10 cellular contexts compared by ENCODE assay signal in the genomic region with DNA sequence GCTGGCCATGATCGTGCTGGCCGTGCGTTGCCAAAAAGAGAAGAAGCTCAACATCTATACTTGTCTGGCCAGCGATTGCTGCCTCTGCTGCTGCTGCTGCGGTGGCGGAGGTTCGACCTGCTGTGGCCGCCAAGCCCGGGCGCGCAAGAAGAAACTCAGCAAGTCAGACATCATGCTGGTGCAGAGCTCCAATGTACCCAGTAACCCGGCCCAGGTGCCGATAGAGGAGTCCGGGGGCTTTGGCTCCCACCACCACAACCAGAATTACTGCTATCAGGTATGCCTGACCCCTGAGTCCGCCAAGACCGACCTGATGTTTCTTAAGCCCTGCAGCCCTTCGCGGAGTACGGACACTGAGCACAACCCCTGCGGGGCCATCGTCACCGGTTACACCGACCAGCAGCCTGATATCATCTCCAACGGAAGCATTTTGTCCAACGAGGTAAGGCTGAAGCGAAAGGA. TPM values are rescaled to one million over a fixed set of nuclear protein-coding genes. Genes with fewer than 3 reads are reported as not detected.
DNase-seq lines count a peak whose midpoint lies in the region; ATAC-seq and TF ChIP-seq lines count a peak whose summit lies in the region.
"Had no signal": no experiment of that assay in that cellular context is flagged by ENCODE, and none has a peak within 500 bp of the region (broad histone marks: within the 10 kb centered on the region; RNA-seq: fewer than 3 reads in every experiment).

No MANE protein-coding gene starts in this region.

- no peaks in the 10 kb centered on the region for H3K9me3 Mint-ChIP-seq in activated T-helper 1 cell treated with anti-CD3 and anti-CD28 coated beads, Interleukin-12 subunit alpha, Interleukin-12 subunit beta, Interleukin-2, Interleukin-4 antibody, amounts not matched to agents 30 ng/mL and 10 ng/mL and 1 ng/mL, durations not matched to agents 14 hours and 24 hours and 36 hours
- H3K9me3 Mint-ChIP-seq: dendritic cell treated with granulocyte-macrophage colony-stimulating factor and Interleukin-4, amounts not matched to agents 40 ng/mL and 50 ng/mL, for 4 days had no signal

- no peaks in the 10 kb centered on the region for H4K20me1 ChIP-seq in hepatocyte (ENCODE audit: insufficient read depth, poor library complexity, severe bottlenecking)

- peaks cover 41% of the 10 kb centered on the region for H3K27me3 Mint-ChIP-seq in activated T-helper 1 cell treated with anti-CD3 and anti-CD28 coated beads, Interleukin-12 subunit alpha, Interleukin-12 subunit beta, Interleukin-2, Interleukin-4 antibody, amounts not matched to agents 30 ng/mL and 10 ng/mL and 1 ng/mL, durations not matched to agents 14 hours and 24 hours and 36 hours (ENCODE audit: insufficient read depth)

- H3K36me3 ChIP-seq in hepatocyte (replicated peaks; ENCODE audit: insufficient read depth, low read depth) (no peaks in the 10 kb centered on the region), sigmoid colon (no peaks in the 10 kb centered on the region), HAP-1 (replicated peaks) (no peaks in the 10 kb centered on the region)

- 1% methylated on average over 26 of the region's 26 CpGs for WGBS in hepatocyte (ENCODE audit: low lambda C conversion rate, missing lambda C conversion rate)
- 3 to 22% methylated on average over 26 of the region's 26 CpGs for WGBS in sigmoid colon, 2 donors

- H3K36me3 Mint-ChIP-seq in activated T-helper 1 cell treated with anti-CD3 and anti-CD28 coated beads, Interleukin-12 subunit alpha, Interleukin-12 subunit beta, Interleukin-2, Interleukin-4 antibody, amounts not matched to agents 30 ng/mL and 10 ng/mL and 1 ng/mL, durations not matched to agents 14 hours and 24 hours and 36 hours (ENCODE audit: low read depth): no peaks in the 10 kb centered on the region

- H3K27ac ChIP-seq in hepatocyte (peak overlapping the region; percentile 50), sigmoid colon (no peak overlapping the region)

- no peak for TF ChIP-seq EP300 in sigmoid colon (IDR thresholded peaks at IDR 0.05)

- TF ChIP-seq CTCF in hepatocyte (IDR thresholded peaks at IDR 0.05; ENCODE audit: poor library complexity): no peak
- TF ChIP-seq CTCF in sigmoid colon (IDR thresholded peaks at IDR 0.05): no peak

- in situ Hi-C loops in HAP-1 (cut with MboI; ENCODE audit: low sequenced_read_pairs): no loop called here

- H3K4me3 ChIP-seq in hepatocyte: peak overlapping the region; percentile 48
- H3K4me3 ChIP-seq in sigmoid colon: peak overlapping the region; percentile 17 to 55 (median 44)
- H3K4me3 ChIP-seq in HAP-1: no peak overlapping the region
- H3K4me3 ChIP-seq: GM12878 had no signal

- intact Hi-C loops in activated T-helper 1 cell treated with anti-CD3 and anti-CD28 coated beads, Interleukin-12 subunit alpha, Interleukin-12 subunit beta, Interleukin-2, Interleukin-4 antibody, amounts not matched to agents 30 ng/mL and 10 ng/mL and 1 ng/mL, durations not matched to agents 14 hours and 24 hours and 36 hours (cut with micrococcal nuclease): no loop called here
- intact Hi-C loops in sigmoid colon (cut with DNase I): no loop called here

- H3K4me3 Mint-ChIP-seq in activated T-helper 1 cell treated with anti-CD3 and anti-CD28 coated beads, Interleukin-12 subunit alpha, Interleukin-12 subunit beta, Interleukin-2, Interleukin-4 antibody, amounts not matched to agents 30 ng/mL and 10 ng/mL and 1 ng/mL, durations not matched to agents 14 hours and 24 hours and 36 hours: no peak overlapping the region
- H3K4me3 Mint-ChIP-seq: dendritic cell treated with granulocyte-macrophage colony-stimulating factor and Interleukin-4, amounts not matched to agents 40 ng/mL and 50 ng/mL, for 4 days had no signal

- H3K9me3 ChIP-seq in hepatocyte (ENCODE audit: low read depth) (no peaks in the 10 kb centered on the region), sigmoid colon (no peaks in the 10 kb centered on the region), HAP-1 (peaks cover 7% of the 10 kb centered on the region; the same call in 1 of the 2 replicates)

- H2AFZ ChIP-seq in hepatocyte: peak overlapping the region; percentile 16

- H3K79me2 ChIP-seq in hepatocyte: peaks cover 39% of the 10 kb centered on the region

- H3K27me3 ChIP-seq in hepatocyte: peaks cover 58% of the 10 kb centered on the region
- H3K27me3 ChIP-seq in sigmoid colon: peaks cover 16 to 47% (median 21%) of the 10 kb centered on the region in 3 donors
- H3K27me3 ChIP-seq in HAP-1 (ENCODE audit: low read depth): no peaks in the 10 kb centered on the region

- H3K4me1 ChIP-seq in hepatocyte (ENCODE audit: insufficient read depth) (no peaks in the 10 kb centered on the region), sigmoid colon (peaks cover 0 to 58% (median 47%) of the 10 kb centered on the region in 4 donors), HAP-1 (no peaks in the 10 kb centered on the region; the same call in 1 of the 2 replicates)

- no peak for TF ChIP-seq POLR2A in sigmoid colon (IDR thresholded peaks at IDR 0.05)

- H3K4me2 ChIP-seq in hepatocyte: peak overlapping the region; percentile 87

- no peaks in the 10 kb centered on the region for H3K9me2 ChIP-seq in hepatocyte (replicated peaks; ENCODE audit: insufficient read depth)

- no peak for ATAC-seq in HG03097 (IDR thresholded peaks at IDR 0.05; ENCODE audit: low FRiP score, unreplicated experiment)
- ATAC-seq: GM12878 had no signal

- DNase-seq in GM03348 (ENCODE audit: low spot score) (peak; percentile 5), hepatocyte (ENCODE audit: low spot score) (no peak), sigmoid colon (no peak), NCI-H2171 (lab: John Stamatoyannopoulos, UW) (no peak), NCI-H510A (lab: John Stamatoyannopoulos, UW) (no peak), HAP-1 (ENCODE audit: low spot score in 2 of 2) (no peak)
- no peak for DNase-seq in activated T-helper 1 cell treated with anti-CD3 and anti-CD28 coated beads, Interleukin-12 subunit alpha, Interleukin-12 subunit beta, Interleukin-2, Interleukin-4 antibody, amounts not matched to agents 30 ng/mL and 10 ng/mL and 1 ng/mL, durations not matched to agents 14 hours and 24 hours and 36 hours (ENCODE audit: low spot score)

- H3K27ac Mint-ChIP-seq in activated T-helper 1 cell treated with anti-CD3 and anti-CD28 coated beads, Interleukin-12 subunit alpha, Interleukin-12 subunit beta, Interleukin-2, Interleukin-4 antibody, amounts not matched to agents 30 ng/mL and 10 ng/mL and 1 ng/mL, durations not matched to agents 14 hours and 24 hours and 36 hours: peak overlapping the region; percentile 83
- H3K27ac Mint-ChIP-seq: dendritic cell treated with granulocyte-macrophage colony-stimulating factor and Interleukin-4, amounts not matched to agents 40 ng/mL and 50 ng/mL, for 4 days had no signal

- H3K4me1 Mint-ChIP-seq in activated T-helper 1 cell treated with anti-CD3 and anti-CD28 coated beads, Interleukin-12 subunit alpha, Interleukin-12 subunit beta, Interleukin-2, Interleukin-4 antibody, amounts not matched to agents 30 ng/mL and 10 ng/mL and 1 ng/mL, durations not matched to agents 14 hours and 24 hours and 36 hours (ENCODE audit: low read depth): peaks cover 22% of the 10 kb centered on the region

RNA-seq across cellular contexts. Expression of gene PCDH10, which starts 3.3 kb away (rescaled TPM):
- not detected in 2 replicates for total RNA-seq in activated T-helper 1 cell treated with anti-CD3 and anti-CD28 coated beads, Interleukin-12 subunit alpha, Interleukin-12 subunit beta, Interleukin-2, Interleukin-4 antibody, amounts not matched to agents 30 ng/mL and 10 ng/mL and 1 ng/mL, durations not matched to agents 14 hours and 24 hours and 36 hours
- 22.7 and 24.1 TPM in 2 replicates for total RNA-seq in hepatocyte
- polyA plus RNA-seq in hepatocyte: 13.0 and 16.7 TPM in 2 replicates
- 1 to 10 TPM in 3 of 4 donors, under 1 TPM in 1; 0.49 to 1.9 (median 1.4) TPM for total RNA-seq in sigmoid colon
- under 1 TPM in 2 of 3 donors, not detected in 1; under 0.01 to 0.34 TPM for polyA plus RNA-seq in sigmoid colon
- total RNA-seq: GM12878 had no signal
